Comparison of ENCODE assay signal across 8 cellular contexts in genomic region chr16:31700530-31701388, GRCh38.
DNase-seq lines count a peak whose midpoint lies in the region; ATAC-seq, FAIRE-seq and TF ChIP-seq lines count a peak whose summit lies in the region.

No MANE protein-coding gene starts in this region.

- H3K36me3 ChIP-seq in cardiac muscle cell (peaks cover 18% of the 10 kb centered on the region), urinary bladder (ENCODE audit: insufficient read depth) (peaks cover 3% of the 10 kb centered on the region)

- CTCF ChIA-PET in AG04450 (lab: Charles Lee), result interaction anchor here (0.7 kb wide), 1 partner anchor 14 kb away, joined by 3 read pairs; no protein-coding TSS in a partner anchor

- ATAC-seq in GM18858 (IDR thresholded peaks at IDR 0.05; ENCODE audit: unreplicated experiment) (peak; percentile 19), HG03045 (IDR thresholded peaks at IDR 0.05; ENCODE audit: unreplicated experiment) (peak; percentile 93)

- FAIRE-seq in RCC 7860 (lab: Jason Lieb, UNC), result peak; percentile 69

- peak overlapping the region; percentile 95 for H3K4me3 ChIP-seq in AG04450 (ENCODE audit: low read depth, low read length)
- peak overlapping the region; percentile 75 for H3K4me3 ChIP-seq in cardiac muscle cell
- peak overlapping the region; percentile 83 for H3K4me3 ChIP-seq in urinary bladder (ENCODE audit: low read depth, low read length)

- H3K9me3 ChIP-seq in AG04450 (ENCODE audit: control insufficient read depth, insufficient read depth, low read length), result no peaks in the 10 kb centered on the region
- H3K9me3 ChIP-seq in cardiac muscle cell (ENCODE audit: low read depth), result no peaks in the 10 kb centered on the region

- no peak for DNase-seq in AG04450 (ENCODE audit: low read depth, low spot score)
- DNase-seq in RCC 7860 (ENCODE audit: low spot score), result peak; percentile 27
- DNase-seq in activated naive CD4-positive, alpha-beta T cell treated with Interleukin-2 at 50 U/mL for 16 hours, result peak; percentile 86
- DNase-seq in cardiac muscle cell (ENCODE audit: low read depth in 1 of 2, low spot score in 1 of 2), result peak; percentile 61 to 90
- DNase-seq in posterior vena cava (ENCODE audit: low spot score), result peak; percentile 90

- peaks cover 4% of the 10 kb centered on the region for H3K27me3 ChIP-seq in AG04450 (ENCODE audit: control insufficient read depth, insufficient read depth, low read length)
- H3K27me3 ChIP-seq in cardiac muscle cell, result peaks cover 6% of the 10 kb centered on the region

- intact Hi-C loops in posterior vena cava (cut with DNase I), result no loop called here

- H3K27ac ChIP-seq in AG04450 (ENCODE audit: low read depth, low read length) (no peak overlapping the region), cardiac muscle cell (no peak overlapping the region), urinary bladder (ENCODE audit: low read depth) (peak overlapping the region; percentile 43)

- 2% methylated on average over 56 of the region's 56 CpGs for WGBS in urinary bladder

- POLR2A ChIA-PET in AG04450 (lab: Yijun Ruan, JAX), result no interaction called here

- peak; percentile 23 for TF ChIP-seq CTCF in AG04450 (IDR thresholded peaks at IDR 0.05; ENCODE audit: low read depth, low read length)
- no peak for TF ChIP-seq CTCF in cardiac muscle cell (IDR thresholded peaks at IDR 0.05; ENCODE audit: low read depth, low read length)

- peaks cover 5% of the 10 kb centered on the region for H3K4me1 ChIP-seq in cardiac muscle cell (ENCODE audit: low read depth)
- H3K4me1 ChIP-seq in urinary bladder (ENCODE audit: insufficient read depth), result no peaks in the 10 kb centered on the region
